In genomic region chr2:30362468-30363081, GRCh38 we compare ENCODE assay signal across 11 cellular contexts.
DNase-seq lines count a peak whose midpoint lies in the region; ATAC-seq and TF ChIP-seq lines count a peak whose summit lies in the region.
"Had no signal": no experiment of that assay in that cellular context is flagged by ENCODE, and none has a peak within 500 bp of the region (broad histone marks: within the 10 kb centered on the region; RNA-seq: fewer than 3 reads in every experiment).

No MANE protein-coding gene starts in this region.

- TF ChIP-seq CTCF in astrocyte of the spinal cord (IDR thresholded peaks at IDR 0.05; ENCODE audit: low read depth, low read length): no peak

- ATAC-seq in HG03139 (IDR thresholded peaks at IDR 0.05; ENCODE audit: unreplicated experiment) (no peak), HG03039 (IDR thresholded peaks at IDR 0.05; ENCODE audit: unreplicated experiment) (no peak)
- ATAC-seq: Panc1 had no signal

- H3K27me3 ChIP-seq in ACC112 (ENCODE audit: insufficient read depth, low read length) (no peaks in the 10 kb centered on the region), muscle layer of duodenum (ENCODE audit: low read depth, low read length) (no peaks in the 10 kb centered on the region)

- H3K4me3 ChIP-seq in ACC112 (ENCODE audit: low read depth, low read length): no peak overlapping the region
- H3K4me3 ChIP-seq in astrocyte of the spinal cord (ENCODE audit: low read depth, low read length): no peak overlapping the region
- H3K4me3 ChIP-seq in muscle layer of duodenum (ENCODE audit: low read depth in 1 of 2, low read length in 2 of 2): no peak overlapping the region
- H3K4me3 ChIP-seq: dorsolateral prefrontal cortex had no signal

- peak overlapping the region; percentile 65 for H2AFZ ChIP-seq in ACC112 (ENCODE audit: low read length, unreplicated experiment)

- H3K27ac ChIP-seq in ACC112 (ENCODE audit: low read depth, low read length): peak overlapping the region; percentile 32; the same call in 1 of the 2 replicates
- H3K27ac ChIP-seq in muscle layer of duodenum (ENCODE audit: low read length): peak overlapping the region; percentile 33
- H3K27ac ChIP-seq: dorsolateral prefrontal cortex had no signal

- H3K36me3 ChIP-seq in ACC112 (ENCODE audit: insufficient read depth, low read length) (no peaks in the 10 kb centered on the region), muscle layer of duodenum (ENCODE audit: control insufficient read depth in 1 of 2, insufficient read depth in 2 of 2, low read length in 2 of 2) (no peaks in the 10 kb centered on the region)

- H3K4me1 ChIP-seq in ACC112 (ENCODE audit: control insufficient read depth, insufficient read depth, low read length, unreplicated experiment) (peaks cover 13% of the 10 kb centered on the region), muscle layer of duodenum (ENCODE audit: control insufficient read depth in 1 of 2, insufficient read depth in 2 of 2, low read length in 2 of 2) (peaks cover 5 to 34% of the 10 kb centered on the region in 2 donors)

- H3K79me2 ChIP-seq in ACC112 (ENCODE audit: control insufficient read depth, insufficient read depth, low read length, unreplicated experiment): no peaks in the 10 kb centered on the region

- H3K9me3 ChIP-seq in muscle layer of duodenum (ENCODE audit: control insufficient read depth in 1 of 2, low read length in 2 of 2): no peaks in the 10 kb centered on the region

- in situ Hi-C loops in astrocyte of the spinal cord (cut with HindIII; ENCODE audit: low sequenced_read_pairs): no loop called here

- DNase-seq in HCEC 1CT: peak; percentile 36
- DNase-seq in astrocyte of the spinal cord (ENCODE audit: low read depth, low spot score): peak; percentile 44
- DNase-seq in NCI-H2029 treated with DMSO at 0.1 percent for 48 hours (lab: John Stamatoyannopoulos, UW): no peak
- DNase-seq in stimulated activated CD4-positive, alpha-beta T cell treated with anti-CD3 and anti-CD28 coated beads, Interleukin-4, amount 100 ng/mL, for 4 hours: no peak
- DNase-seq: dorsolateral prefrontal cortex; stimulated activated CD4-positive, alpha-beta T cell treated with anti-CD3 and anti-CD28 coated beads, Interleukin-1b, Interleukin-23, amount 100 ng/mL, for 48 hours had no signal

Comparison
In these comparisons a context has a peak if more than half of its experiments do, and no peak if none do; other contexts are left out.
1. DNase-seq: peak in HCEC 1CT (single experiment) and astrocyte of the spinal cord (single experiment); none in NCI-H2029 treated with DMSO at 0.1 percent for 48 hours (single experiment) and stimulated activated CD4-positive, alpha-beta T cell treated with anti-CD3 and anti-CD28 coated beads, Interleukin-4, amount 100 ng/mL, for 4 hours (0 of 2).